In the genomic region with DNA sequence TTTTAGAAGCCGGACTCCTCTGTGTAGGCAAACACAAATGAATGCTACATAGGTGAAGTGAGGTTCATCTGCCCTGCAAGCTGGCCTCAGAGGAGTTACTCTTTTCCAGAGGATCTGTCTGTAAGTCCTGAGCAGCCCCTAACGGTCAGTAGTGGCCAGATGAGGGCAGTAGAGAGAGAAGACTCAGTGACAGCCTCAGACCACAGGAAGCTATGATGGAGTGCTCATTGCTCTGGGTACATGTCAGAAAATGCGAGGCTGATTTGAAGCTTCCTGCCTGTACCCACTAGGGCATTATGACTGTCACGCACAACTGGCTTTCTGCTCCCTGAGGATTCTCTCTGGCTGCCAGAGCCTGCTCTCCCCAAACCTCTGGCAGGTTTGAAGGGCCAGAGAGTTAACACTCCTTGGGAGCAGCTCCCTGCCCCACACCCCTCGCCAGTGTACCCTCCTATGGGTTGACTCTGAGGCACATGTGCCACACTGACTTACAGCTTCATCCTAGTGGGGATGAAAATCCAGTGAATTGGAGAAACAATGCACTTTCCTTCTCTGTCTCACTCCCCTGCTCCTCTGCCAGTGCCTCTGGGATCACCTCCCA, we compare ENCODE assay signal across 8 cellular contexts.
DNase-seq lines count a peak whose midpoint lies in the region; ATAC-seq and TF ChIP-seq lines count a peak whose summit lies in the region.

No MANE protein-coding gene starts in this region.

- ATAC-seq in GM21526 (IDR thresholded peaks at IDR 0.05; ENCODE audit: low FRiP score, unreplicated experiment) (peak; percentile 89), HG03565 (IDR thresholded peaks at IDR 0.05; ENCODE audit: unreplicated experiment) (peak; percentile 99), SK-N-SH treated with all-trans-retinoic acid at 6 μM for 48 hours (peak; percentile 87)

- no peaks in the 10 kb centered on the region for H3K9me3 ChIP-seq in testis

- H3K4me1 ChIP-seq in testis, result no peaks in the 10 kb centered on the region

- 57 to 70% methylated on average over 5 of the region's 5 CpGs for WGBS in testis, 2 donors

- H3K27ac ChIP-seq in testis, result no peak overlapping the region

- H3K36me3 ChIP-seq in testis (ENCODE audit: low read depth, missing control alignments), result no peaks in the 10 kb centered on the region

- H3K27me3 ChIP-seq in testis, result no peaks in the 10 kb centered on the region

- TF ChIP-seq POLR2A in testis (IDR thresholded peaks at IDR 0.05), result no peak

- intact Hi-C loops in testis (cut with DNase I; ENCODE audit: low total_unique reads), result no loop called here

- DNase-seq in SIG-M5 treated with dmso at 0.1 percent for 504 hours (lab: John Stamatoyannopoulos, UW; ENCODE audit: unreplicated experiment), result peak; percentile 47
- no peak for DNase-seq in SIG-M5 (lab: John Stamatoyannopoulos, UW)
- peak; percentile 2 to 36 for DNase-seq in hippocampal formation (lab: John Stamatoyannopoulos, UW)
- DNase-seq in testis, result peak; percentile 82
- DNase-seq in GF-D8 (lab: John Stamatoyannopoulos, UW), result no peak

- peak in 1 of 3 experiments; percentile 38 for TF ChIP-seq CTCF in testis (IDR thresholded peaks at IDR 0.05)

- no peak overlapping the region for H3K4me3 ChIP-seq in testis

TF ChIP-seq in SK-N-SH treated with all-trans-retinoic acid at 6 μM for 48 hours, 23 proteins besides CTCF, POLR2A, EP300 and RAD21:
- TF ChIP-seq TCF4 (CRISPR knock-in tag; IDR thresholded peaks at IDR 0.05; ENCODE audit: borderline replicate concordance) (no peak), ZNF8 (CRISPR knock-in tag; IDR thresholded peaks at IDR 0.05) (no peak), BACH2 (CRISPR knock-in tag; IDR thresholded peaks at IDR 0.05; ENCODE audit: borderline replicate concordance) (no peak), SNAI2 (CRISPR knock-in tag; IDR thresholded peaks at IDR 0.05) (no peak)

Comparison
In these comparisons a context has a peak if more than half of its experiments do, and no peak if none do; other contexts are left out.
1. DNase-seq: peak in SIG-M5 treated with dmso at 0.1 percent for 504 hours (single experiment), hippocampal formation (2 of 2) and testis (single experiment); none in SIG-M5 (single experiment) and GF-D8 (single experiment).
2. Peak in every context shown above with its lines, with median percentiles within 50 percentile points of each other: ATAC-seq.